9 cellular contexts compared by ENCODE assay signal in the genomic region with DNA sequence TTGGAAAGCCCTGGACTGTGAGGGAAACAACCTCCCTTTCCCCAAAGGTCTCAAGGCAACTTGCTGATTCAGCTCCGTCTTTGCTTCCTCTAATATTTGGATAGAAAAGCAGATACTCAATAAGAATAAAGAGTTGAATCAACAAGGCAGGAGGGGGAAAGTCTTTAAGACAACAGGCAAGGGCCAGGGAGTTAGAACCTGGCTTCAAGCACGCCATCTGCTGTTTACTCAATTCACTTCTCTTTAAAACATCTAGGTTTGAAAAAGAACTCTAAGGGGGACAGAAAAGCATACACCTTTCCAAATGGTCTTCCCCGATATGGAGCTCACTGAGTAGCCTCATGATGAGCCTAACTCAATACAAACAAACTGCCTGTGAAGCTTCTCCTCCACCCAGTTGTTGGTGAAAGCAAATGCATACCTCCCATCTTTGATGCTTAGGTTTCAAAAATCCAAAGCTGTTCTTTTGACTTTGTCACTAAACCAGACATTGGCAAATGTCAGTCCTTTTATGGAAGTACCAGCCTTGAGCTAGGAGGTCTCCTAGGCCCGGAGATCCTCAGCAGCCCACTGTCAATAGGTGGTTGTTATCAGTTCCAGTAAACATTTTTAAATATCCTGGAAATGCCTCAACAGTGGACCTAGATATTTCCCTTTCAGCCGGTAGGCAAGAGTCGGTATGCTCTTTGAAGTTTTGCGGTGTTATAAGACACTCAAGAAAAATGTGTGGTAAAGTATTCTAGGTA.
DNase-seq lines count a peak whose midpoint lies in the region; ATAC-seq and TF ChIP-seq lines count a peak whose summit lies in the region.
"Had no signal": no experiment of that assay in that cellular context is flagged by ENCODE, and none has a peak within 500 bp of the region (broad histone marks: within the 10 kb centered on the region; RNA-seq: fewer than 3 reads in every experiment).

No MANE protein-coding gene starts in this region.

- H3K36me3 ChIP-seq in OCI-LY7 (ENCODE audit: insufficient read depth, low read length) (no peaks in the 10 kb centered on the region), stomach smooth muscle (ENCODE audit: control insufficient read depth in 2 of 2, insufficient read depth in 2 of 2, low read length in 2 of 2) (peaks cover 0 to 2% of the 10 kb centered on the region in 2 donors)

- no peak overlapping the region for H3K9ac ChIP-seq in stomach smooth muscle (ENCODE audit: low read length in 2 of 2)

- CTCF ChIA-PET in OCI-LY7 (lab: Charles Lee; ENCODE audit: unreplicated experiment), result interaction anchor here (0.6 kb wide), 1 partner anchor 12 kb away, joined by 4 read pairs; no protein-coding TSS in a partner anchor

- POLR2A ChIA-PET in OCI-LY7 (lab: Charles Lee), result interaction anchor here (0.9 to 1.2 kb wide), 3 partner anchors 12 to 26 kb away, joined by 3 to 5 read pairs (median 4); no protein-coding TSS in a partner anchor

- H4K20me1 ChIP-seq in OCI-LY7 (ENCODE audit: insufficient read depth, low read length), result no peaks in the 10 kb centered on the region

- no peaks in the 10 kb centered on the region for H3K9me3 ChIP-seq in OCI-LY7 (ENCODE audit: low read length)
- no peaks in the 10 kb centered on the region for H3K9me3 ChIP-seq in stomach smooth muscle (ENCODE audit: control insufficient read depth in 2 of 2, low read length in 2 of 2)

- no peak overlapping the region for H2AFZ ChIP-seq in OCI-LY7 (ENCODE audit: low read length)

- DNase-seq in SIG-M5 treated with dmso at 0.1 percent for 504 hours (lab: John Stamatoyannopoulos, UW; ENCODE audit: unreplicated experiment) (peak; percentile 5), SIG-M5 (lab: John Stamatoyannopoulos, UW) (no peak), OCI-LY7 (ENCODE audit: low spot score) (peak; percentile 7), fibroblast of mammary gland (ENCODE audit: low read depth) (peak; percentile 51), activated T-cell treated with anti-CD3 and anti-CD28 coated beads for 4 hours (no peak), epidermal melanocyte (ENCODE audit: insufficient read length, low spot score) (no peak)
- DNase-seq: AML-193 had no signal

- H3K4me2 ChIP-seq in OCI-LY7 (ENCODE audit: low read length), result no peak overlapping the region

- TF ChIP-seq CTCF in OCI-LY7 (conservative IDR thresholded peaks at IDR 0.05; ENCODE audit: low read length) (peak; percentile 55), fibroblast of mammary gland (conservative IDR thresholded peaks at IDR 0.05; ENCODE audit: control insufficient read depth, insufficient read depth, low read depth, low read length) (peak; percentile 36)

- H3K4me1 ChIP-seq in OCI-LY7 (ENCODE audit: insufficient read depth, low read length, poor library complexity, severe bottlenecking) (no peaks in the 10 kb centered on the region), stomach smooth muscle (ENCODE audit: control insufficient read depth, insufficient read depth, low read length) (peaks cover 26% of the 10 kb centered on the region)

- no peaks in the 10 kb centered on the region for H3K9me2 ChIP-seq in OCI-LY7 (ENCODE audit: insufficient read depth, low read length)

- no peaks in the 10 kb centered on the region for H3K79me2 ChIP-seq in OCI-LY7 (ENCODE audit: insufficient read depth, low read depth, low read length)

- no peak for ATAC-seq in HG03139 (IDR thresholded peaks at IDR 0.05; ENCODE audit: unreplicated experiment)

- no peak overlapping the region for H3K27ac ChIP-seq in OCI-LY7 (ENCODE audit: low read depth, low read length, poor library complexity, severe bottlenecking)
- H3K27ac ChIP-seq in stomach smooth muscle (ENCODE audit: low read length), result peak overlapping the region; percentile 56

- no TSS peak for BruUV-seq in OCI-LY7 (replicated peaks; lab: Mats Ljungman, UMichigan)

- H3K27me3 ChIP-seq in stomach smooth muscle (ENCODE audit: control insufficient read depth in 1 of 2, insufficient read depth in 2 of 2, low read length in 2 of 2), result no peaks in the 10 kb centered on the region

- H3K4me3 ChIP-seq in OCI-LY7 (ENCODE audit: low read depth, low read length, poor library complexity, severe bottlenecking) (no peak overlapping the region), fibroblast of mammary gland (ENCODE audit: control insufficient read depth, low read depth, low read length) (no peak overlapping the region), stomach smooth muscle (ENCODE audit: low read length in 2 of 2) (no peak overlapping the region)

- intact Hi-C loops in OCI-LY7 (cut with micrococcal nuclease; ENCODE audit: unreplicated experiment), result no loop called here

Comparison
In these comparisons a context has a peak if more than half of its experiments do, and no peak if none do; other contexts are left out.
1. DNase-seq: peak in SIG-M5 treated with dmso at 0.1 percent for 504 hours (single experiment), OCI-LY7 (single experiment) and fibroblast of mammary gland (single experiment); none in SIG-M5 (single experiment), activated T-cell treated with anti-CD3 and anti-CD28 coated beads for 4 hours (single experiment) and epidermal melanocyte (single experiment).